22 cellular contexts compared by ENCODE assay signal in genomic region chr20:41085606-41086005, GRCh38. TPM values are rescaled to one million over a fixed set of nuclear protein-coding genes. Genes with fewer than 3 reads are reported as not detected.
DNase-seq lines count a peak whose midpoint lies in the region; ATAC-seq, FAIRE-seq and TF ChIP-seq lines count a peak whose summit lies in the region.
"Had no signal": no experiment of that assay in that cellular context is flagged by ENCODE, and none has a peak within 500 bp of the region (broad histone marks: within the 10 kb centered on the region; RNA-seq: fewer than 3 reads in every experiment).

No MANE protein-coding gene starts in this region.

- in situ Hi-C loops in K562 (cut with MboI) = no loop called here
- in situ Hi-C loops in KBM-7 (cut with MboI; ENCODE audit: low pct_unique_long_range_greater_than_20kb, low sequenced_read_pairs) = no loop called here

- no peak overlapping the region for H3K9ac ChIP-seq in K562 (ENCODE audit: insufficient read depth in 1 of 2, low read depth in 2 of 2, low read length in 2 of 2)
- H3K9ac ChIP-seq: BLaER1 had no signal

- no peaks in the 10 kb centered on the region; the same call in 1 of the 2 replicates for H4K20me1 ChIP-seq in PC-9 (ENCODE audit: insufficient read depth)
- H4K20me1 ChIP-seq in K562 (replicated peaks; ENCODE audit: control insufficient read depth, insufficient read depth, low read length) = no peaks in the 10 kb centered on the region; the same call in 1 of the 2 replicates

- 83% methylated on average over 3 of the region's 3 CpGs for WGBS in K562 (ENCODE audit: insufficient coverage, low coverage, missing lambda C conversion rate)

- H3K9me3 ChIP-seq in PC-9 (ENCODE audit: insufficient read depth, low read depth) (no peaks in the 10 kb centered on the region), K562 (replicated peaks; ENCODE audit: control insufficient read depth, insufficient read depth, low read depth, low read length) (no peaks in the 10 kb centered on the region)
- H3K9me3 ChIP-seq: BLaER1, Peyer's patch had no signal

- peak overlapping the region; percentile 19 for H3K4me3 Mint-ChIP-seq in T-helper 2 cell treated with Interferon-gamma antibody and Interleukin-4, amounts not matched to agents 5 μg/mL and 100 μg/mL, for 36 hours
- peak overlapping the region in 1 of 2 donors; percentile 8 for H3K4me3 Mint-ChIP-seq in effector memory CD8-positive, alpha-beta T cell
- H3K4me3 Mint-ChIP-seq: HFFc6 had no signal

- no peaks in the 10 kb centered on the region for H3K9me1 ChIP-seq in K562 (ENCODE audit: control insufficient read depth, insufficient read depth, low read length)

- intact Hi-C loops in PC-9 (cut with micrococcal nuclease; ENCODE audit: unreplicated experiment) (no loop called here), K562 (cut with micrococcal nuclease) (loop anchor here (2.0 kb wide), 2 partner anchors 57 to 95 kb away; partner anchors contain the start of gene TOP1)

- TF ChIP-seq RAD21 in K562 (CRISPR knock-in tag; conservative IDR thresholded peaks at IDR 0.05 in 1 of 2, IDR thresholded peaks at IDR 0.05 in 1 of 2) = no peak

- H3K36me3 Mint-ChIP-seq in T-helper 2 cell treated with Interferon-gamma antibody and Interleukin-4, amounts not matched to agents 5 μg/mL and 100 μg/mL, for 36 hours (ENCODE audit: low read depth) = peaks cover 67% of the 10 kb centered on the region
- H3K36me3 Mint-ChIP-seq in effector memory CD8-positive, alpha-beta T cell (ENCODE audit: insufficient read depth) = peaks cover 91% of the 10 kb centered on the region

- no peak overlapping the region for H3K27ac Mint-ChIP-seq in T-helper 2 cell treated with Interferon-gamma antibody and Interleukin-4, amounts not matched to agents 5 μg/mL and 100 μg/mL, for 36 hours
- no peak overlapping the region for H3K27ac Mint-ChIP-seq in effector memory CD8-positive, alpha-beta T cell

- no peaks in the 10 kb centered on the region for H3K9me3 Mint-ChIP-seq in T-helper 2 cell treated with Interferon-gamma antibody and Interleukin-4, amounts not matched to agents 5 μg/mL and 100 μg/mL, for 36 hours
- no peaks in the 10 kb centered on the region for H3K9me3 Mint-ChIP-seq in effector memory CD8-positive, alpha-beta T cell
- H3K9me3 Mint-ChIP-seq: HFFc6 had no signal

- peaks cover 55% of the 10 kb centered on the region for H3F3A ChIP-seq in PC-9 (ENCODE audit: insufficient read depth, low read depth)

- DNase-seq in T-helper 2 cell treated with Interferon-gamma antibody and Interleukin-4, amounts not matched to agents 5 μg/mL and 100 μg/mL, for 36 hours (ENCODE audit: low spot score) = no peak
- no peak for DNase-seq in T-helper 2 cell
- DNase-seq in PC-9 = no peak
- no peak for DNase-seq in K562 (ENCODE audit: extremely low read depth in 1 of 4, low spot score in 3 of 4)
- no peak for DNase-seq in effector memory CD8-positive, alpha-beta T cell
- DNase-seq in KBM-7 = no peak
- DNase-seq: 8988T, DMS79, HFFc6, Karpas-422, MM.1S, NCI-H1105 treated with DMSO at 0.1 percent for 48 hours, NCI-H187, NCI-H2171, NCI-H510A, NCI-H82, Peyer's patch, Right ventricle myocardium superior had no signal

- H3K4me3 ChIP-seq in PC-9 (no peak overlapping the region), K562 (no peak overlapping the region)
- H3K4me3 ChIP-seq: BLaER1, Peyer's patch had no signal

- H3K79me2 ChIP-seq in PC-9 (ENCODE audit: low read depth) (peaks cover 12% of the 10 kb centered on the region; the same call in 1 of the 2 replicates), K562 (ENCODE audit: control insufficient read depth, insufficient read depth, low read length) (peaks cover 2% of the 10 kb centered on the region; the same call in 1 of the 3 replicates)

- CTCF ChIA-PET in PC-9 (lab: Charles Lee) (no interaction called here), K562 (lab: Yijun Ruan, JAX; ENCODE audit: low intra/inter-chr PET ratio) (no interaction called here)

- FAIRE-seq in K562 (lab: Jason Lieb, UNC) = no peak
- FAIRE-seq: H1 had no signal

- H3K4me2 ChIP-seq in PC-9 = peak overlapping the region; percentile 65; the same call in 1 of the 2 replicates
- H3K4me2 ChIP-seq in K562 (ENCODE audit: insufficient read depth, low read length) = no peak overlapping the region
- H3K4me2 ChIP-seq: BLaER1 had no signal

- no peak overlapping the region for H2AFZ ChIP-seq in PC-9
- no peak overlapping the region for H2AFZ ChIP-seq in K562 (ENCODE audit: low read depth, low read length)

- H3K36me3 ChIP-seq in PC-9 (ENCODE audit: low read depth) (peaks cover 41% of the 10 kb centered on the region), K562 (ENCODE audit: control insufficient read depth, insufficient read depth, low read length) (peaks cover 76% of the 10 kb centered on the region)

- peaks cover 40% of the 10 kb centered on the region for H3K4me1 ChIP-seq in PC-9 (replicated peaks; ENCODE audit: insufficient read depth)
- H3K4me1 ChIP-seq in K562 (replicated peaks in 1 of 2; ENCODE audit: control insufficient read depth in 2 of 2, insufficient read depth in 2 of 2, low read length in 2 of 2) = peaks cover 9 to 17% of the 10 kb centered on the region in 2 experiments
- H3K4me1 ChIP-seq: BLaER1 had no signal

- TF ChIP-seq POLR2A in K562 (conservative IDR thresholded peaks at IDR 0.05) = no peak

- TF ChIP-seq EP300 in K562 (IDR thresholded peaks at IDR 0.05; ENCODE audit: low read length) = no peak

- no peaks in the 10 kb centered on the region for H3K27me3 Mint-ChIP-seq in T-helper 2 cell treated with Interferon-gamma antibody and Interleukin-4, amounts not matched to agents 5 μg/mL and 100 μg/mL, for 36 hours (ENCODE audit: low read depth)
- no peaks in the 10 kb centered on the region for H3K27me3 Mint-ChIP-seq in effector memory CD8-positive, alpha-beta T cell

- H3K9me2 ChIP-seq in PC-9 (ENCODE audit: insufficient read depth) = no peaks in the 10 kb centered on the region

- POLR2A ChIA-PET in PC-9 (lab: Charles Lee; ENCODE audit: unreplicated experiment) = no interaction called here
- POLR2A ChIA-PET in K562 (lab: Yijun Ruan, JAX) = no interaction called here

- peak overlapping the region; percentile 71 for H3K27ac ChIP-seq in C4-2B
- peak overlapping the region; percentile 9; the same call in 1 of the 2 replicates for H3K27ac ChIP-seq in PC-9
- H3K27ac ChIP-seq in K562 (ENCODE audit: extremely low read depth, low read depth, low read length) = no peak overlapping the region; the same call in 1 of the 3 replicates
- H3K27ac ChIP-seq: BLaER1, Peyer's patch had no signal

- no peak for TF ChIP-seq CTCF in C4-2B (conservative IDR thresholded peaks at IDR 0.05)
- TF ChIP-seq CTCF in PC-9 (conservative IDR thresholded peaks at IDR 0.05) = no peak
- TF ChIP-seq CTCF in K562 (IDR thresholded peaks at IDR 0.05 in 2 of 3, conservative IDR thresholded peaks at IDR 0.05 in 1 of 3; ENCODE audit: insufficient read depth in 2 of 3, low read depth in 1 of 3, low read length in 3 of 3) = no peak

- H3K27me3 ChIP-seq in PC-9 (ENCODE audit: insufficient read depth, low read depth) = no peaks in the 10 kb centered on the region
- H3K27me3 ChIP-seq in K562 (ENCODE audit: control insufficient read depth in 2 of 2, insufficient read depth in 2 of 2, low read length in 2 of 2) = no peaks in the 10 kb centered on the region
- H3K27me3 ChIP-seq: BLaER1, Peyer's patch had no signal

- BruUV-seq in PC-9 (replicated peaks; lab: Mats Ljungman, UMichigan) = no TSS peak
- BruUV-seq in K562 (replicated peaks; lab: Mats Ljungman, UMichigan) = TSS peak; percentile 13

- peaks cover 37% of the 10 kb centered on the region for H3K4me1 Mint-ChIP-seq in T-helper 2 cell treated with Interferon-gamma antibody and Interleukin-4, amounts not matched to agents 5 μg/mL and 100 μg/mL, for 36 hours (ENCODE audit: low read depth)
- peaks cover 8 to 11% of the 10 kb centered on the region in 2 donors for H3K4me1 Mint-ChIP-seq in effector memory CD8-positive, alpha-beta T cell (ENCODE audit: low read depth in 2 of 2)

- ATAC-seq in K562 = no peak
- no peak for ATAC-seq in GM18867 (IDR thresholded peaks at IDR 0.05; ENCODE audit: unreplicated experiment)
- no peak for ATAC-seq in effector memory CD8-positive, alpha-beta T cell (replicated peaks)

RNA-seq across cellular contexts. Expression of gene PLCG1, which starts 51.7 kb away (rescaled TPM):
- total RNA-seq in PC-9 (2021) (64.1 and 69.4 TPM in 2 replicates), K562 (2014; rRNA removed) (34.8 and 38.7 TPM in 2 replicates), K562 (2014; rRNA removed; fragmentation: Illumina TruSeq; extraction: Trizol) (15.2 and 23.7 TPM in 2 replicates), K562 (2015; rRNA removed; fragmentation: Illumina TruSeq; extraction: Trizol) (32.5 and 33.3 TPM in 2 replicates), K562 (2021) (48.2 and 67.0 TPM in 2 replicates)
- 213 and 380 TPM in 2 replicates for total RNA-seq in K562 (2011; cell fraction: chromatin; rRNA removed; ENCODE audit: low replicate concordance)
- 184 and 191 TPM in 2 replicates for total RNA-seq in K562 (2011; cell fraction: nucleolus; rRNA removed)
- 147 and 176 TPM in 2 replicates for total RNA-seq in K562 (2011; cell fraction: nucleoplasm; rRNA removed)
- polyA plus RNA-seq in K562 (2011; rRNA removed) (34.9 and 50.1 TPM in 2 replicates), K562 (2014; fragmentation: Illumina TruSeq; extraction: Trizol) (44.1 and 44.6 TPM in 2 replicates), K562 (2014; fragmentation: Nextera tagmentation; extraction: Ambion mirVana) (1 to 10 TPM; 1.7 to 2.2 TPM), K562 (2014; rRNA removed) (41.4 and 52.9 TPM in 2 replicates)
- polyA plus RNA-seq in K562 (2011; cell fraction: cytosol; rRNA removed) = 29.1 and 35.8 TPM in 2 replicates
- polyA plus RNA-seq in K562 (2011; cell fraction: nucleus; rRNA removed) = 231 and 271 TPM in 2 replicates
- polyA plus RNA-seq in K562 (2012) = 31.2 and 36.7 TPM in 2 replicates
- polyA minus RNA-seq in K562 (2011; rRNA and poly(A)+ RNA removed) = 32.4 and 38.5 TPM in 2 replicates
- 38.3 and 50.8 TPM in 2 replicates for polyA minus RNA-seq in K562 (2011; cell fraction: cytosol; rRNA and poly(A)+ RNA removed)
- 61.9 and 82.2 TPM in 2 replicates for polyA minus RNA-seq in K562 (2011; cell fraction: nucleus; rRNA and poly(A)+ RNA removed)

RNA-seq across cellular contexts. Expression of gene TOP1, which starts 57.0 kb away (rescaled TPM):
- total RNA-seq in PC-9 (2021) = 39.1 and 55.8 TPM in 2 replicates
- 9.4 and 30.0 TPM in 2 replicates for total RNA-seq in K562 (2011; cell fraction: chromatin; rRNA removed; ENCODE audit: low replicate concordance)
- total RNA-seq in K562 (2011; cell fraction: nucleolus; rRNA removed) = 7.2 and 9.3 TPM in 2 replicates
- total RNA-seq in K562 (2011; cell fraction: nucleoplasm; rRNA removed) = 10.3 and 14.0 TPM in 2 replicates
- 26.0 and 26.7 TPM in 2 replicates for total RNA-seq in K562 (2014; rRNA removed)
- total RNA-seq in K562 (2014; rRNA removed; fragmentation: Illumina TruSeq; extraction: Trizol) = 44.6 and 46.7 TPM in 2 replicates
- 38.6 and 39.6 TPM in 2 replicates for total RNA-seq in K562 (2015; rRNA removed; fragmentation: Illumina TruSeq; extraction: Trizol)
- 86.0 and 95.6 TPM in 2 replicates for total RNA-seq in K562 (2021)
- polyA plus RNA-seq in K562 (2011; rRNA removed) = 17.3 and 26.4 TPM in 2 replicates
- polyA plus RNA-seq in K562 (2011; cell fraction: cytosol; rRNA removed) = 6.0 and 13.1 TPM in 2 replicates
- polyA plus RNA-seq in K562 (2011; cell fraction: nucleus; rRNA removed) = 16.4 and 19.7 TPM in 2 replicates
- 68.8 and 90.2 TPM in 2 replicates for polyA plus RNA-seq in K562 (2012)
- 101 and 127 TPM in 2 replicates for polyA plus RNA-seq in K562 (2014; fragmentation: Illumina TruSeq; extraction: Trizol)
- 10 to 100 TPM; 29.2 to 38.2 TPM for polyA plus RNA-seq in K562 (2014; fragmentation: Nextera tagmentation; extraction: Ambion mirVana)
- polyA plus RNA-seq in K562 (2014; rRNA removed) = 40.9 and 50.4 TPM in 2 replicates
- 30.9 and 35.0 TPM in 2 replicates for polyA minus RNA-seq in K562 (2011; rRNA and poly(A)+ RNA removed)
- polyA minus RNA-seq in K562 (2011; cell fraction: cytosol; rRNA and poly(A)+ RNA removed) = 43.7 and 44.8 TPM in 2 replicates
- polyA minus RNA-seq in K562 (2011; cell fraction: nucleus; rRNA and poly(A)+ RNA removed) = 9.3 and 13.1 TPM in 2 replicates
